Comparison of ENCODE assay signal across 8 cellular contexts in genomic region chr20:31870703-31871601, GRCh38. TPM values are rescaled to one million over a fixed set of nuclear protein-coding genes. Genes with fewer than 3 reads are reported as not detected.
DNase-seq lines count a peak whose midpoint lies in the region; ATAC-seq and TF ChIP-seq lines count a peak whose summit lies in the region.

No MANE protein-coding gene starts in this region.

- peaks cover 23 to 37% of the 10 kb centered on the region in 2 donors for H3K4me1 ChIP-seq in thyroid gland

- H3K4me3 ChIP-seq in thyroid gland (replicated peaks in 1 of 3): peak overlapping the region; percentile 43 to 78 (median 76)

- H3K4me3 Mint-ChIP-seq in activated CD4-positive, alpha-beta T cell treated with anti-CD3 and anti-CD28 coated beads, Interleukin-2, amount 10 ng/mL, durations not matched to agents 24 days and 14 days: peak overlapping the region; percentile 72
- H3K4me3 Mint-ChIP-seq in memory B cell: peak overlapping the region; percentile 95

- TF ChIP-seq CTCF in thyroid gland (IDR thresholded peaks at IDR 0.05): no peak

- peak overlapping the region; percentile 38 to 75 (median 59) for H3K27ac ChIP-seq in thyroid gland

- H3K27me3 ChIP-seq in thyroid gland: no peaks in the 10 kb centered on the region

- intact Hi-C loops in activated CD4-positive, alpha-beta T cell treated with anti-CD3 and anti-CD28 coated beads, Interleukin-2, amount 10 ng/mL, durations not matched to agents 24 days and 14 days (cut with micrococcal nuclease): no loop called here
- intact Hi-C loops in thyroid gland (cut with DNase I): no loop called here

- H3K4me1 Mint-ChIP-seq in activated CD4-positive, alpha-beta T cell treated with anti-CD3 and anti-CD28 coated beads, Interleukin-2, amount 10 ng/mL, durations not matched to agents 24 days and 14 days: peaks cover 11% of the 10 kb centered on the region
- H3K4me1 Mint-ChIP-seq in memory B cell: peaks cover 34% of the 10 kb centered on the region

- H3K27me3 Mint-ChIP-seq in activated CD4-positive, alpha-beta T cell treated with anti-CD3 and anti-CD28 coated beads, Interleukin-2, amount 10 ng/mL, durations not matched to agents 24 days and 14 days: peaks cover 66% of the 10 kb centered on the region
- peaks cover 26% of the 10 kb centered on the region for H3K27me3 Mint-ChIP-seq in memory B cell

- no peak for TF ChIP-seq POLR2A in thyroid gland (IDR thresholded peaks at IDR 0.05)

- peaks cover 2% of the 10 kb centered on the region for H3K36me3 Mint-ChIP-seq in activated CD4-positive, alpha-beta T cell treated with anti-CD3 and anti-CD28 coated beads, Interleukin-2, amount 10 ng/mL, durations not matched to agents 24 days and 14 days (ENCODE audit: low read depth)
- peaks cover 4% of the 10 kb centered on the region for H3K36me3 Mint-ChIP-seq in memory B cell

- no peak for DNase-seq in activated CD4-positive, alpha-beta T cell treated with anti-CD3 and anti-CD28 coated beads, Interleukin-2, amount 10 ng/mL, durations not matched to agents 24 days and 14 days
- no peak for DNase-seq in activated CD4-positive, alpha-beta T cell treated with anti-CD3 and anti-CD28 coated beads, Interleukin-2, amount 50 U/mL, for 1 hour
- peak; percentile 21 for DNase-seq in astrocyte of the hippocampus (ENCODE audit: low read depth, low spot score)
- DNase-seq in memory B cell (ENCODE audit: low spot score in 2 of 2): no peak
- peak; percentile 41 to 43 for DNase-seq in thyroid gland
- no peak for DNase-seq in SIG-M5 treated with dmso at 0.1 percent for 504 hours (lab: John Stamatoyannopoulos, UW; ENCODE audit: unreplicated experiment)
- DNase-seq in occipital lobe (lab: John Stamatoyannopoulos, UW): no peak

- H3K9me3 Mint-ChIP-seq in activated CD4-positive, alpha-beta T cell treated with anti-CD3 and anti-CD28 coated beads, Interleukin-2, amount 10 ng/mL, durations not matched to agents 24 days and 14 days: no peaks in the 10 kb centered on the region
- H3K9me3 Mint-ChIP-seq in memory B cell: no peaks in the 10 kb centered on the region

- 8 to 12% methylated on average over 12 to 21 of the region's 25 CpGs for WGBS in thyroid gland, 2 donors

- H3K27ac Mint-ChIP-seq in activated CD4-positive, alpha-beta T cell treated with anti-CD3 and anti-CD28 coated beads, Interleukin-2, amount 10 ng/mL, durations not matched to agents 24 days and 14 days: peak overlapping the region; percentile 15
- H3K27ac Mint-ChIP-seq in memory B cell: peak overlapping the region; percentile 61

- no peaks in the 10 kb centered on the region for H3K36me3 ChIP-seq in thyroid gland

- peak; percentile 8 for ATAC-seq in memory B cell (ENCODE audit: low read depth)
- ATAC-seq in GM18517 (IDR thresholded peaks at IDR 0.05; ENCODE audit: unreplicated experiment): no peak

- no peaks in the 10 kb centered on the region for H3K9me3 ChIP-seq in thyroid gland

RNA-seq across cellular contexts. Expression of gene TTLL9, which starts 0.5 kb away (rescaled TPM):
- total RNA-seq in activated CD4-positive, alpha-beta T cell treated with anti-CD3 and anti-CD28 coated beads, Interleukin-2, amount 10 ng/mL, durations not matched to agents 24 days and 14 days: not detected in 2 replicates
- 1 to 10 TPM in 3 of 4 donors, under 1 TPM in 1; 0.40 to 1.5 (median 1.2) TPM for total RNA-seq in thyroid gland
- total RNA-seq in occipital lobe: 1.7 TPM

RNA-seq across cellular contexts. Expression of gene DUSP15, which starts 0.6 kb away (rescaled TPM):
- not detected in 2 replicates for total RNA-seq in activated CD4-positive, alpha-beta T cell treated with anti-CD3 and anti-CD28 coated beads, Interleukin-2, amount 10 ng/mL, durations not matched to agents 24 days and 14 days
- 1 to 10 TPM; 5.4 to 9.1 (median 7.0) TPM for total RNA-seq in thyroid gland
- 3.0 TPM for total RNA-seq in occipital lobe

RNA-seq across cellular contexts. Expression of gene FOXS1, which starts 25.5 kb away (rescaled TPM):
- not detected in 2 replicates for total RNA-seq in activated CD4-positive, alpha-beta T cell treated with anti-CD3 and anti-CD28 coated beads, Interleukin-2, amount 10 ng/mL, durations not matched to agents 24 days and 14 days
- 1 to 10 TPM in 1 of 4 donors, under 1 TPM in 1, not detected in 2; 0.44 to 1.0 TPM for total RNA-seq in thyroid gland
- total RNA-seq in occipital lobe: 0.78 TPM

RNA-seq across cellular contexts. Expression of gene MYLK2, which starts 51.8 kb away (rescaled TPM):
- 0.26 and 0.28 TPM in 2 replicates for total RNA-seq in activated CD4-positive, alpha-beta T cell treated with anti-CD3 and anti-CD28 coated beads, Interleukin-2, amount 10 ng/mL, durations not matched to agents 24 days and 14 days
- total RNA-seq in thyroid gland (under 1 TPM in 2 of 4 donors, not detected in 2; 0.22 to 0.83 TPM), occipital lobe (0.78 TPM)

Comparison
In these comparisons a context has a peak if more than half of its experiments do, and no peak if none do; other contexts are left out.
1. DNase-seq: peak in astrocyte of the hippocampus (single experiment) and thyroid gland (2 of 2); none in activated CD4-positive, alpha-beta T cell treated with anti-CD3 and anti-CD28 coated beads, Interleukin-2, amount 10 ng/mL, durations not matched to agents 24 days and 14 days (single experiment), activated CD4-positive, alpha-beta T cell treated with anti-CD3 and anti-CD28 coated beads, Interleukin-2, amount 50 U/mL, for 1 hour (single experiment), memory B cell (0 of 2), SIG-M5 treated with dmso at 0.1 percent for 504 hours (single experiment) and occipital lobe (single experiment).